1 cellular context compared by ENCODE assay signal in genomic region chr4:6322761-6323566, GRCh38.
TF ChIP-seq lines count a peak whose summit lies in the region.

No MANE protein-coding gene starts in this region.

TF ChIP-seq in HepG2, 621 proteins besides CTCF, POLR2A, EP300 and RAD21 (continued from another document and continues in another):
- TF ChIP-seq GPBP1L1 (CRISPR knock-in tag; IDR thresholded peaks at IDR 0.05) (no peak), ZC3H4 (CRISPR knock-in tag; IDR thresholded peaks at IDR 0.05; ENCODE audit: borderline replicate concordance) (no peak), E2F1 (CRISPR knock-in tag; IDR thresholded peaks at IDR 0.05) (no peak), CCDC6 (CRISPR knock-in tag; IDR thresholded peaks at IDR 0.05) (no peak), ZNF83 (CRISPR knock-in tag; IDR thresholded peaks at IDR 0.05; ENCODE audit: borderline replicate concordance) (no peak), ZNF12 (CRISPR knock-in tag; IDR thresholded peaks at IDR 0.05) (no peak), NAIF1 (CRISPR knock-in tag; IDR thresholded peaks at IDR 0.05; ENCODE audit: borderline replicate concordance) (peak; percentile 6; the same call in 1 of the 2 replicates), MIXL1 (CRISPR knock-in tag; IDR thresholded peaks at IDR 0.05) (peak; percentile 79; the same call in 1 of the 2 replicates), SRSF1 (optimal IDR thresholded peaks at IDR 0.05; ENCODE audit: low read depth, low read length) (no peak), NFYC (CRISPR knock-in tag; IDR thresholded peaks at IDR 0.05) (no peak), THAP7 (CRISPR knock-in tag; IDR thresholded peaks at IDR 0.05) (no peak), ZNF224 (CRISPR knock-in tag; IDR thresholded peaks at IDR 0.05) (no peak), YEATS4 (CRISPR knock-in tag; IDR thresholded peaks at IDR 0.05; ENCODE audit: borderline replicate concordance) (no peak), CSRNP1 (CRISPR knock-in tag; IDR thresholded peaks at IDR 0.05) (0 out of 2 replicates have a peak, but pooled peaks have one; percentile 19), CCAR2 (optimal IDR thresholded peaks at IDR 0.05; ENCODE audit: low read depth, low read length) (no peak), TMF1 (CRISPR knock-in tag; IDR thresholded peaks at IDR 0.05; ENCODE audit: low read depth) (no peak), SIN3B (IDR thresholded peaks at IDR 0.05; ENCODE audit: low read length) (no peak), ZNF44 (CRISPR knock-in tag; IDR thresholded peaks at IDR 0.05) (no peak), REPIN1 (CRISPR knock-in tag; IDR thresholded peaks at IDR 0.05; ENCODE audit: borderline replicate concordance, low read depth) (no peak), ZNF792 (CRISPR knock-in tag; IDR thresholded peaks at IDR 0.05) (peak; percentile 83; the same call in 1 of the 2 replicates), ZNF512 (CRISPR knock-in tag; IDR thresholded peaks at IDR 0.05) (no peak), ONECUT2 (CRISPR knock-in tag; IDR thresholded peaks at IDR 0.05) (no peak), ZHX2 (IDR thresholded peaks at IDR 0.05; ENCODE audit: low read depth) (no peak), ZHX2 (CRISPR knock-in tag; IDR thresholded peaks at IDR 0.05; ENCODE audit: borderline replicate concordance) (no peak), POGZ (CRISPR knock-in tag; IDR thresholded peaks at IDR 0.05) (peak; percentile 45), ZNF7 (CRISPR knock-in tag; IDR thresholded peaks at IDR 0.05) (0 out of 2 replicates have a peak, but pooled peaks have one; percentile 29), ATF2 (CRISPR knock-in tag; IDR thresholded peaks at IDR 0.05) (no peak), CC2D1A (CRISPR knock-in tag; IDR thresholded peaks at IDR 0.05) (no peak), SUZ12 (IDR thresholded peaks at IDR 0.05; ENCODE audit: low read depth, low read length) (no peak), HMG20B (CRISPR knock-in tag; conservative IDR thresholded peaks at IDR 0.05) (no peak), ZSCAN21 (CRISPR knock-in tag; IDR thresholded peaks at IDR 0.05; ENCODE audit: borderline replicate concordance) (peak; percentile 55; the same call in 1 of the 2 replicates), ZNF280D (CRISPR knock-in tag; IDR thresholded peaks at IDR 0.05) (peak; percentile 60; the same call in 1 of the 2 replicates), MXD3 (CRISPR knock-in tag; IDR thresholded peaks at IDR 0.05) (no peak), LRRFIP1 (CRISPR knock-in tag; conservative IDR thresholded peaks at IDR 0.05) (no peak), ZNF562 (CRISPR knock-in tag; IDR thresholded peaks at IDR 0.05; ENCODE audit: borderline replicate concordance) (no peak), E2F2 (CRISPR knock-in tag; IDR thresholded peaks at IDR 0.05; ENCODE audit: borderline replicate concordance) (no peak), ZNF510 (CRISPR knock-in tag; IDR thresholded peaks at IDR 0.05; ENCODE audit: low read depth) (no peak), GTF2F1 (IDR thresholded peaks at IDR 0.05; ENCODE audit: low read length) (no peak), ZMYM2 (CRISPR knock-in tag; IDR thresholded peaks at IDR 0.05) (no peak), ZNF816 (CRISPR knock-in tag; IDR thresholded peaks at IDR 0.05; ENCODE audit: borderline replicate concordance) (no peak)
